ENCODE assay signal across 9 cellular contexts in genomic region chr5:128085413-128085812, GRCh38. TPM values are rescaled to one million over a fixed set of nuclear protein-coding genes. Genes with fewer than 3 reads are reported as not detected.
A peak's percentile ranks its signal among the peaks of the same experiment; 100 is the strongest.
DNase-seq lines count a peak whose midpoint lies in the region; ATAC-seq and TF ChIP-seq lines count a peak whose summit lies in the region.
"Had no signal": no experiment of that assay in that cellular context is flagged by ENCODE, and none has a peak within 500 bp of the region (broad histone marks: within the 10 kb centered on the region; RNA-seq: fewer than 3 reads in every experiment).

No MANE protein-coding gene starts in this region.

- TF ChIP-seq EP300 in suprapubic skin (IDR thresholded peaks at IDR 0.05): no peak

- ATAC-seq in activated CD8-positive, alpha-beta memory T cell treated with anti-CD3 and anti-CD28 coated beads, Interleukin-2, amount 10 ng/mL, durations not matched to agents 7 days and 5 days: no peak
- ATAC-seq in activated T-helper 17 cell treated with anti-CD3 and anti-CD28 coated beads, Interleukin-2, amount 50 U/mL, for 72 hours (replicated peaks): no peak
- no peak for ATAC-seq in GM18505 (IDR thresholded peaks at IDR 0.05; ENCODE audit: unreplicated experiment)

- H3K36me3 Mint-ChIP-seq in activated CD8-positive, alpha-beta memory T cell treated with anti-CD3 and anti-CD28 coated beads, Interleukin-2, amount 10 ng/mL, durations not matched to agents 7 days and 5 days: peaks cover 25% of the 10 kb centered on the region
- peaks cover 11% of the 10 kb centered on the region for H3K36me3 Mint-ChIP-seq in activated T-helper 17 cell treated with anti-CD3 and anti-CD28 coated beads, Interleukin-2, amount 50 U/mL, for 72 hours (ENCODE audit: low read depth)

- TF ChIP-seq POLR2A in suprapubic skin (IDR thresholded peaks at IDR 0.05) (no peak), GM18505 (IDR thresholded peaks at IDR 0.05; ENCODE audit: borderline replicate concordance, extremely low read depth, insufficient read depth, insufficient read length) (no peak)

- no peaks in the 10 kb centered on the region for H3K27me3 ChIP-seq in suprapubic skin

- 63% methylated on average over 4 of the region's 4 CpGs for WGBS in suprapubic skin

- H3K27ac ChIP-seq in suprapubic skin: peak overlapping the region; percentile 8

- no peak for DNase-seq in activated CD8-positive, alpha-beta memory T cell treated with anti-CD3 and anti-CD28 coated beads, Interleukin-2, amount 10 ng/mL, durations not matched to agents 7 days and 5 days
- DNase-seq in activated CD8-positive, alpha-beta memory T cell treated with anti-CD3 and anti-CD28 coated beads, Interleukin-2, amount 50 U/mL, for 4 hours: no peak
- peak; percentile 21 for DNase-seq in kidney glomerular epithelial cell (lab: John Stamatoyannopoulos, UW)
- DNase-seq in suprapubic skin (ENCODE audit: low spot score in 2 of 2): no peak
- no peak for DNase-seq in NCI-H526 (lab: John Stamatoyannopoulos, UW)
- no peak for DNase-seq in activated CD4-positive, alpha-beta T cell treated with anti-CD3 and anti-CD28 coated beads, Interleukin-2, amount 50 U/mL, for 48 hours
- DNase-seq: islet precursor cell had no signal

- H3K4me1 ChIP-seq in suprapubic skin: peaks cover 37% of the 10 kb centered on the region

- no peak for TF ChIP-seq CTCF in suprapubic skin (IDR thresholded peaks at IDR 0.05)

- peak overlapping the region; percentile 85 for H3K4me3 Mint-ChIP-seq in activated CD8-positive, alpha-beta memory T cell treated with anti-CD3 and anti-CD28 coated beads, Interleukin-2, amount 10 ng/mL, durations not matched to agents 7 days and 5 days
- peak overlapping the region; percentile 82 for H3K4me3 Mint-ChIP-seq in activated T-helper 17 cell treated with anti-CD3 and anti-CD28 coated beads, Interleukin-2, amount 50 U/mL, for 72 hours

- H3K4me1 Mint-ChIP-seq in activated CD8-positive, alpha-beta memory T cell treated with anti-CD3 and anti-CD28 coated beads, Interleukin-2, amount 10 ng/mL, durations not matched to agents 7 days and 5 days: peaks cover 42% of the 10 kb centered on the region
- H3K4me1 Mint-ChIP-seq in activated T-helper 17 cell treated with anti-CD3 and anti-CD28 coated beads, Interleukin-2, amount 50 U/mL, for 72 hours: peaks cover 39% of the 10 kb centered on the region

- H3K36me3 ChIP-seq in suprapubic skin: no peaks in the 10 kb centered on the region

- H3K9me3 ChIP-seq in suprapubic skin: no peaks in the 10 kb centered on the region

- peak overlapping the region; percentile 71 for H3K4me3 ChIP-seq in suprapubic skin

- CTCF ChIA-PET in activated CD8-positive, alpha-beta memory T cell treated with anti-CD3 and anti-CD28 coated beads, Interleukin-2, amount 10 ng/mL, durations not matched to agents 7 days and 5 days (lab: Charles Lee): interaction anchor here (1.5 kb wide), 1 partner anchor 16 kb away, joined by 5 read pairs; no protein-coding TSS in a partner anchor

- no peaks in the 10 kb centered on the region for H3K9me3 Mint-ChIP-seq in activated CD8-positive, alpha-beta memory T cell treated with anti-CD3 and anti-CD28 coated beads, Interleukin-2, amount 10 ng/mL, durations not matched to agents 7 days and 5 days (ENCODE audit: low read depth)
- no peaks in the 10 kb centered on the region for H3K9me3 Mint-ChIP-seq in activated T-helper 17 cell treated with anti-CD3 and anti-CD28 coated beads, Interleukin-2, amount 50 U/mL, for 72 hours

- no peaks in the 10 kb centered on the region for H3K27me3 Mint-ChIP-seq in activated CD8-positive, alpha-beta memory T cell treated with anti-CD3 and anti-CD28 coated beads, Interleukin-2, amount 10 ng/mL, durations not matched to agents 7 days and 5 days
- H3K27me3 Mint-ChIP-seq in activated T-helper 17 cell treated with anti-CD3 and anti-CD28 coated beads, Interleukin-2, amount 50 U/mL, for 72 hours: no peaks in the 10 kb centered on the region

- H3K27ac Mint-ChIP-seq in activated CD8-positive, alpha-beta memory T cell treated with anti-CD3 and anti-CD28 coated beads, Interleukin-2, amount 10 ng/mL, durations not matched to agents 7 days and 5 days: no peak overlapping the region
- H3K27ac Mint-ChIP-seq in activated T-helper 17 cell treated with anti-CD3 and anti-CD28 coated beads, Interleukin-2, amount 50 U/mL, for 72 hours: no peak overlapping the region

RNA-seq across cellular contexts. Expression of gene SLC12A2, which starts 1.8 kb away (rescaled TPM):
- total RNA-seq in activated CD8-positive, alpha-beta memory T cell treated with anti-CD3 and anti-CD28 coated beads, Interleukin-2, amount 10 ng/mL, durations not matched to agents 7 days and 5 days: 10 to 100 TPM; 13.7 to 16.3 TPM
- total RNA-seq in activated T-helper 17 cell treated with anti-CD3 and anti-CD28 coated beads, Interleukin-2, amount 50 U/mL, for 72 hours: 10 to 100 TPM in 1 of 2 donors, 1 to 10 TPM in 1; 9.7 to 30.3 TPM
- total RNA-seq in suprapubic skin: 100 to 1,000 TPM; 126 to 330 (median 186) TPM

Comparison
In these comparisons a context has a peak if more than half of its experiments do, and no peak if none do; other contexts are left out.
1. RNA of gene SLC12A2, which starts 1.8 kb away (total RNA-seq): 126 to 330 TPM in suprapubic skin; 9.7 to 30.3 TPM in activated T-helper 17 cell treated with anti-CD3 and anti-CD28 coated beads, Interleukin-2, amount 50 U/mL, for 72 hours and 13.7 to 16.3 TPM in activated CD8-positive, alpha-beta memory T cell treated with anti-CD3 and anti-CD28 coated beads, Interleukin-2, amount 10 ng/mL, durations not matched to agents 7 days and 5 days; every median in the first group is over 4 times any median in the second.